23 cellular contexts compared by ENCODE assay signal in genomic region chr10:11704087-11704486, GRCh38. TPM values are rescaled to one million over a fixed set of nuclear protein-coding genes. Genes with fewer than 3 reads are reported as not detected.
A peak's percentile ranks its signal among the peaks of the same experiment; 100 is the strongest.
DNase-seq lines count a peak whose midpoint lies in the region; ATAC-seq, FAIRE-seq and TF ChIP-seq lines count a peak whose summit lies in the region.
"Had no signal": no experiment of that assay in that cellular context is flagged by ENCODE, and none has a peak within 500 bp of the region (broad histone marks: within the 10 kb centered on the region; RNA-seq: fewer than 3 reads in every experiment).

No MANE protein-coding gene starts in this region.

- no peaks in the 10 kb centered on the region for H3K27me3 ChIP-seq in HepG2 (ENCODE audit: control insufficient read depth in 1 of 2, insufficient read depth in 2 of 2, low read length in 2 of 2)
- H3K27me3 ChIP-seq in right lobe of liver: no peaks in the 10 kb centered on the region
- H3K27me3 ChIP-seq in neuronal stem cell (ENCODE audit: control insufficient read depth in 3 of 3, insufficient read depth in 3 of 3, low read depth in 1 of 3, low read length in 3 of 3): no peaks in the 10 kb centered on the region
- H3K27me3 ChIP-seq: BE2C; BLaER1 treated with 17β-estradiol and CSF1 and Interleukin-3, amounts not matched to agents 10 nM and 100 nM had no signal

- H2BK120ac ChIP-seq in neuronal stem cell (ENCODE audit: low read depth, low read length): no peak overlapping the region

- intact Hi-C loops in HepG2 (cut with micrococcal nuclease; ENCODE audit: unreplicated experiment): no loop called here
- intact Hi-C loops in right lobe of liver (cut with DNase I): no loop called here

- H3K9me3 ChIP-seq in HepG2 (ENCODE audit: low read length): no peaks in the 10 kb centered on the region
- no peaks in the 10 kb centered on the region for H3K9me3 ChIP-seq in right lobe of liver
- H3K9me3 ChIP-seq in neuronal stem cell (replicated peaks in 1 of 2; ENCODE audit: control insufficient read depth in 2 of 2, insufficient read depth in 1 of 2, low read depth in 1 of 2, low read length in 2 of 2): no peaks in the 10 kb centered on the region
- H3K9me3 ChIP-seq: BE2C had no signal

- H3K79me1 ChIP-seq in neuronal stem cell (ENCODE audit: low read depth, low read length): no peaks in the 10 kb centered on the region

- H3K4me1 Mint-ChIP-seq in nephron (peaks cover 15% of the 10 kb centered on the region), type B pancreatic cell (ENCODE audit: unreplicated experiment) (peaks cover 37% of the 10 kb centered on the region)
- peaks cover 5% of the 10 kb centered on the region in 2 donors for H3K4me1 Mint-ChIP-seq in natural killer cell treated with Interleukin-12 subunit alpha and Interleukin-12 subunit beta and Interleukin-15 and Interleukin-18, amount 100 ng/mL, for 72 hours (ENCODE audit: low read depth in 2 of 2)

- no peak overlapping the region for H3K23ac ChIP-seq in neuronal stem cell (ENCODE audit: low read depth, low read length, poor library complexity)

- H3K27ac ChIP-seq in HepG2 (ENCODE audit: extremely low read length, insufficient read depth, low read length) (peak overlapping the region; percentile 31), right lobe of liver (no peak overlapping the region), neuronal stem cell (replicated peaks; ENCODE audit: low read length) (no peak overlapping the region)
- H3K27ac ChIP-seq: 22Rv1; BLaER1 treated with 17β-estradiol and CSF1 and Interleukin-3, amounts not matched to agents 10 nM and 100 nM had no signal

- no peak overlapping the region for H2AK5ac ChIP-seq in neuronal stem cell (ENCODE audit: low read depth, low read length)

- POLR2A ChIA-PET in HepG2 (lab: Yijun Ruan, JAX): interaction anchor here (3.4 kb wide), 1 partner anchor 12 kb away, joined by 21 read pairs; no protein-coding TSS in a partner anchor

- no TSS peak for BruUV-seq in HepG2 (replicated peaks; lab: Mats Ljungman, UMichigan)

- H3K14ac ChIP-seq in neuronal stem cell (ENCODE audit: low read length): no peak overlapping the region

- no peaks in the 10 kb centered on the region for H3K36me3 ChIP-seq in HepG2 (replicated peaks in 1 of 2; ENCODE audit: control insufficient read depth in 1 of 2, insufficient read depth in 2 of 2, low read length in 2 of 2)
- no peaks in the 10 kb centered on the region for H3K36me3 ChIP-seq in right lobe of liver
- H3K36me3 ChIP-seq in neuronal stem cell (replicated peaks in 1 of 2; ENCODE audit: control insufficient read depth in 2 of 2, insufficient read depth in 2 of 2, low read length in 2 of 2): no peaks in the 10 kb centered on the region
- H3K36me3 ChIP-seq: BE2C; BLaER1 treated with 17β-estradiol and CSF1 and Interleukin-3, amounts not matched to agents 10 nM and 100 nM had no signal

- H3K27ac Mint-ChIP-seq in nephron (peak overlapping the region in 2 of 3 experiments; percentile 21 to 23), type B pancreatic cell (peak overlapping the region; percentile 57)
- H3K27ac Mint-ChIP-seq in natural killer cell treated with Interleukin-12 subunit alpha and Interleukin-12 subunit beta and Interleukin-15 and Interleukin-18, amount 100 ng/mL, for 72 hours: peak overlapping the region in 1 of 2 donors; percentile 14
- H3K27ac Mint-ChIP-seq: CD4-positive, alpha-beta T cell; CD8-positive, alpha-beta memory T cell had no signal

- WGBS in HepG2 (ENCODE audit: low lambda C conversion rate): 51% methylated on average over 8 of the region's 8 CpGs
- 93% methylated on average over 2 of the region's 8 CpGs for WGBS in right lobe of liver (ENCODE audit: insufficient coverage, low coverage, low lambda C conversion rate, missing lambda C conversion rate)
- no CpG with 5 or more reads among the region's 8 CpGs for WGBS in neuronal stem cell (ENCODE audit: extremely low coverage in 2 of 2, insufficient read length in 2 of 2, insufficient replicate concordance in 1 of 2), 2 donors

- H3K79me2 ChIP-seq in HepG2 (ENCODE audit: insufficient read depth, low read length): no peaks in the 10 kb centered on the region

- H3K4me1 ChIP-seq in HepG2 (ENCODE audit: insufficient read depth, low read length) (peaks cover 77% of the 10 kb centered on the region), right lobe of liver (peaks cover 0 to 36% (median 14%) of the 10 kb centered on the region in 4 donors), neuronal stem cell (ENCODE audit: control insufficient read depth in 2 of 2, insufficient read depth in 1 of 2, low read depth in 1 of 2, low read length in 2 of 2) (peaks cover 0 to 11% of the 10 kb centered on the region in 2 donors)
- H3K4me1 ChIP-seq: BE2C had no signal

- FAIRE-seq in HepG2 (lab: Jason Lieb, UNC): no peak
- FAIRE-seq: A204.1, D721Med, GM12892, H1 had no signal

- CTCF ChIA-PET in HepG2 (lab: Yijun Ruan, JAX; ENCODE audit: low intra/inter-chr PET ratio, low total read pairs): no interaction called here

- H3K27me3 Mint-ChIP-seq in nephron (ENCODE audit: low read depth) (peaks cover 14% of the 10 kb centered on the region), type B pancreatic cell (no peaks in the 10 kb centered on the region)
- peaks cover 13 to 33% of the 10 kb centered on the region in 2 donors for H3K27me3 Mint-ChIP-seq in natural killer cell treated with Interleukin-12 subunit alpha and Interleukin-12 subunit beta and Interleukin-15 and Interleukin-18, amount 100 ng/mL, for 72 hours

- no peak overlapping the region for H4K8ac ChIP-seq in neuronal stem cell (ENCODE audit: low read depth, low read length)

- H3K4ac ChIP-seq in neuronal stem cell (ENCODE audit: low read length): no peak overlapping the region

- in situ Hi-C loops in HepG2 (cut with HindIII; ENCODE audit: extremely low pct_ligation_motif_present, low pct_unique_long_range_greater_than_20kb): no loop called here

- no peak for TF ChIP-seq EP300 in HepG2 (IDR thresholded peaks at IDR 0.05; ENCODE audit: low read depth in 2 of 2, low read length in 2 of 2)
- TF ChIP-seq EP300 in HepG2 (CRISPR knock-in tag; IDR thresholded peaks at IDR 0.05; ENCODE audit: borderline replicate concordance): no peak

- no peak for ATAC-seq in HepG2
- ATAC-seq in right lobe of liver: no peak
- ATAC-seq in natural killer cell treated with Interleukin-12 subunit alpha and Interleukin-12 subunit beta and Interleukin-15 and Interleukin-18, amount 100 ng/mL, for 72 hours: no peak

- DNase-seq in HepG2 (ENCODE audit: low spot score) (no peak), right lobe of liver (no peak), neuronal stem cell (ENCODE audit: low spot score) (no peak), type B pancreatic cell (ENCODE audit: extremely low spot score, unreplicated experiment) (no peak), DMS53 treated with DMSO at 0.1 percent for 48 hours (lab: John Stamatoyannopoulos, UW; ENCODE audit: unreplicated experiment) (no peak), NAMALWA (ENCODE audit: low spot score) (no peak)
- no peak for DNase-seq in natural killer cell treated with Interleukin-12 subunit alpha and Interleukin-12 subunit beta and Interleukin-15 and Interleukin-18, amount 100 ng/mL, for 72 hours (ENCODE audit: low spot score)
- DNase-seq: ACHN; AML-193; BE2C; CD4-positive, alpha-beta T cell; CD8-positive, alpha-beta memory T cell; DMS 273 treated with DMSO at 0.1 percent for 48 hours; DMS79 treated with DMSO at 0.1 percent for 48 hours; H7; HCEC 1CT had no signal

- H3K9ac ChIP-seq in HepG2 (ENCODE audit: insufficient read depth, low read depth, low read length): no peak overlapping the region
- no peak overlapping the region for H3K9ac ChIP-seq in neuronal stem cell (ENCODE audit: low read depth, low read length, poor library complexity)
- H3K9ac ChIP-seq: BLaER1 treated with 17β-estradiol and CSF1 and Interleukin-3, amounts not matched to agents 10 nM and 100 nM had no signal

- peaks cover 2% of the 10 kb centered on the region for H3K9me3 Mint-ChIP-seq in nephron
- H3K9me3 Mint-ChIP-seq in type B pancreatic cell: peaks cover 4% of the 10 kb centered on the region
- no peaks in the 10 kb centered on the region for H3K9me3 Mint-ChIP-seq in natural killer cell treated with Interleukin-12 subunit alpha and Interleukin-12 subunit beta and Interleukin-15 and Interleukin-18, amount 100 ng/mL, for 72 hours
- H3K9me3 Mint-ChIP-seq: CD4-positive, alpha-beta T cell; CD8-positive, alpha-beta memory T cell had no signal

- no peak overlapping the region for H2BK15ac ChIP-seq in neuronal stem cell (ENCODE audit: low read length)

- H3K36me3 Mint-ChIP-seq in nephron (ENCODE audit: low read depth) (no peaks in the 10 kb centered on the region), type B pancreatic cell (peaks cover 3% of the 10 kb centered on the region)
- H3K36me3 Mint-ChIP-seq in natural killer cell treated with Interleukin-12 subunit alpha and Interleukin-12 subunit beta and Interleukin-15 and Interleukin-18, amount 100 ng/mL, for 72 hours: no peaks in the 10 kb centered on the region
- H3K36me3 Mint-ChIP-seq: CD8-positive, alpha-beta memory T cell had no signal

- peak overlapping the region; percentile 32 for H3K4me2 ChIP-seq in HepG2 (ENCODE audit: low read depth, low read length)
- no peak overlapping the region for H3K4me2 ChIP-seq in neuronal stem cell (ENCODE audit: insufficient read depth, low read length, poor library complexity, severe bottlenecking)
- H3K4me2 ChIP-seq: BLaER1 treated with 17β-estradiol and CSF1 and Interleukin-3, amounts not matched to agents 10 nM and 100 nM had no signal

- no peak overlapping the region for H3K4me3 Mint-ChIP-seq in nephron
- H3K4me3 Mint-ChIP-seq in type B pancreatic cell: no peak overlapping the region
- H3K4me3 Mint-ChIP-seq in natural killer cell treated with Interleukin-12 subunit alpha and Interleukin-12 subunit beta and Interleukin-15 and Interleukin-18, amount 100 ng/mL, for 72 hours: no peak overlapping the region
- H3K4me3 Mint-ChIP-seq: CD4-positive, alpha-beta T cell; CD8-positive, alpha-beta memory T cell had no signal

- H2AFZ ChIP-seq in HepG2 (ENCODE audit: low read length) (no peak overlapping the region), neuronal stem cell (ENCODE audit: low read length) (peak overlapping the region; percentile 48)

- no peak for TF ChIP-seq POLR2A in HepG2 (IDR thresholded peaks at IDR 0.05; ENCODE audit: insufficient read depth in 1 of 2, low read depth in 2 of 2, low read length in 2 of 2)
- no peak for TF ChIP-seq POLR2A in right lobe of liver (IDR thresholded peaks at IDR 0.05)

- no peak for TF ChIP-seq CTCF in HepG2 (CRISPR knock-in tag; IDR thresholded peaks at IDR 0.05)
- TF ChIP-seq CTCF in right lobe of liver (IDR thresholded peaks at IDR 0.05): no peak
- TF ChIP-seq CTCF in nephron (IDR thresholded peaks at IDR 0.05; ENCODE audit: unreplicated experiment in 3 of 3): no peak
- TF ChIP-seq CTCF in type B pancreatic cell (conservative IDR thresholded peaks at IDR 0.05): no peak

- no peak overlapping the region for H2BK12ac ChIP-seq in neuronal stem cell (ENCODE audit: low read length)

- H2BK5ac ChIP-seq in neuronal stem cell (ENCODE audit: low read length): no peak overlapping the region

- H4K91ac ChIP-seq in neuronal stem cell (ENCODE audit: low read depth, low read length, poor library complexity): no peak overlapping the region

- no peak overlapping the region for H3K18ac ChIP-seq in neuronal stem cell (ENCODE audit: low read length)

- no peak overlapping the region for H3K4me3 ChIP-seq in HepG2 (replicated peaks in 1 of 3; ENCODE audit: insufficient read depth in 1 of 3, low read depth in 2 of 3, low read length in 3 of 3)
- H3K4me3 ChIP-seq in right lobe of liver: no peak overlapping the region
- no peak overlapping the region for H3K4me3 ChIP-seq in neuronal stem cell (ENCODE audit: low read length in 2 of 2)
- H3K4me3 ChIP-seq: BLaER1 treated with 17β-estradiol and CSF1 and Interleukin-3, amounts not matched to agents 10 nM and 100 nM had no signal

- TF ChIP-seq RAD21 in HepG2 (CRISPR knock-in tag; IDR thresholded peaks at IDR 0.05): no peak

- no peaks in the 10 kb centered on the region for H4K20me1 ChIP-seq in HepG2 (ENCODE audit: insufficient read depth, low read length)
- H4K20me1 ChIP-seq: BLaER1 treated with 17β-estradiol and CSF1 and Interleukin-3, amounts not matched to agents 10 nM and 100 nM had no signal

RNA-seq across cellular contexts. Expression of gene ECHDC3, which starts 38.1 kb away (rescaled TPM):
- total RNA-seq in HepG2 (2016; rRNA removed; fragmentation: Illumina TruSeq; extraction: Trizol) (not detected in 2 replicates), right lobe of liver (100 to 1,000 TPM in 5 of 6 experiments, 10 to 100 TPM in 1; 85.0 to 304 (median 130) TPM), type B pancreatic cell (ENCODE audit: low replicate concordance) (4.0 and 6.1 TPM in 2 replicates)
- total RNA-seq in HepG2 (2016; cell fraction: cytosol; rRNA removed; fragmentation: Illumina TruSeq; extraction: Trizol; ENCODE audit: low read depth): not detected in 2 replicates
- 0.13 TPM in 1 of 2 replicates, not detected in the other for total RNA-seq in HepG2 (2016; cell fraction: insoluble cytoplasmic fraction; rRNA removed; fragmentation: Illumina TruSeq; extraction: Trizol)
- not detected in 2 replicates for total RNA-seq in HepG2 (2016; cell fraction: membrane; rRNA removed; fragmentation: Illumina TruSeq; extraction: Trizol)
- total RNA-seq in HepG2 (2016; cell fraction: nucleus; rRNA removed; fragmentation: Illumina TruSeq; extraction: Trizol): not detected in 2 replicates
- polyA plus RNA-seq in HepG2 (2011; rRNA removed): not detected in 2 replicates
- polyA plus RNA-seq in HepG2 (2011; cell fraction: cytosol; rRNA removed): not detected in 2 replicates
- polyA plus RNA-seq in HepG2 (2011; cell fraction: nucleus; rRNA removed): not detected in 2 replicates
- not detected in 2 replicates for polyA plus RNA-seq in HepG2 (2012)
- not detected in 2 replicates for polyA plus RNA-seq in HepG2 (2016; cell fraction: cytosol; fragmentation: Illumina TruSeq; extraction: Trizol; ENCODE audit: low read depth)
- polyA plus RNA-seq in HepG2 (2016; cell fraction: insoluble cytoplasmic fraction; fragmentation: Illumina TruSeq; extraction: Trizol; ENCODE audit: low read depth): not detected in 2 replicates
- not detected in 2 replicates for polyA plus RNA-seq in HepG2 (2016; cell fraction: membrane; fragmentation: Illumina TruSeq; extraction: Trizol; ENCODE audit: low read depth)
- not detected in 2 replicates for polyA plus RNA-seq in HepG2 (2016; cell fraction: nucleus; fragmentation: Illumina TruSeq; extraction: Trizol; ENCODE audit: insufficient read depth, low read depth)
- polyA minus RNA-seq in HepG2 (2011; rRNA and poly(A)+ RNA removed; ENCODE audit: low replicate concordance): 2.3 TPM in 1 of 2 replicates, not detected in the other
- polyA minus RNA-seq in HepG2 (2011; cell fraction: cytosol; rRNA and poly(A)+ RNA removed): not detected in 2 replicates
- not detected in 2 replicates for polyA minus RNA-seq in HepG2 (2011; cell fraction: nucleus; rRNA and poly(A)+ RNA removed)
- polyA plus RNA-seq in neuronal stem cell (2013, experiment 1 of 2): 9.9 TPM
- 10.0 TPM for polyA plus RNA-seq in neuronal stem cell (2013, experiment 2 of 2)
- 1 to 10 TPM; 1.3 to 2.0 TPM for total RNA-seq in natural killer cell treated with Interleukin-12 subunit alpha and Interleukin-12 subunit beta and Interleukin-15 and Interleukin-18, amount 100 ng/mL, for 72 hours

Comparison
In these comparisons a context has a peak if more than half of its experiments do, and no peak if none do; other contexts are left out.
1. RNA of gene ECHDC3, which starts 38.1 kb away (total RNA-seq): 85.0 to 304 TPM in right lobe of liver; 4.0 to 6.1 TPM in type B pancreatic cell, 1.3 to 2.0 TPM in natural killer cell treated with Interleukin-12 subunit alpha and Interleukin-12 subunit beta and Interleukin-15 and Interleukin-18, amount 100 ng/mL, for 72 hours and 0.13 TPM in HepG2; every median in the first group is over 10 times any median in the second.